Comparison of ENCODE assay signal across 18 cellular contexts in the genomic region with DNA sequence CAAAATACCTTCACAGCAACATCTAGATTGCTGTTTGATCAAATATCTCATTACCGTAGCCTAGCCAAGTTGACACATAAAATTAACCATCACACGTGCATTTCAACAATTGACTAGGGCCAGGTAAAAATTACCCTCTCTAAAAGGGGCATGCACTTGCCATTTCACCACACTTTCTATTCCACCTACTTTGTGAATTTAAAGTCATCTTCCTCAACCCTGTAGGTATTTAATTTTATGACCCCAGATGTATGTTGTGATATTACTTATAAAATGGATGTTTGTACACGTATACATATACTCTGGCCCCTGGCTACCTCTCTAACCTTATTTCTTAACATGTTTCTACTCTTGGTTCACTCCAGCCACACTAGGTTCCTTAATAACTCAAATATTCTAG.
A peak's percentile ranks its signal among the peaks of the same experiment; 100 is the strongest.
DNase-seq lines count a peak whose midpoint lies in the region; ATAC-seq and TF ChIP-seq lines count a peak whose summit lies in the region.
"Had no signal": no experiment of that assay in that cellular context is flagged by ENCODE, and none has a peak within 500 bp of the region (broad histone marks: within the 10 kb centered on the region; RNA-seq: fewer than 3 reads in every experiment).

No MANE protein-coding gene starts in this region.

- H3K27ac ChIP-seq in VCaP (peak overlapping the region; percentile 94), urinary bladder (ENCODE audit: low read depth) (peak overlapping the region; percentile 38)
- H3K27ac ChIP-seq: BLaER1 had no signal

- TF ChIP-seq CTCF in Caco-2 (IDR thresholded peaks at IDR 0.05; ENCODE audit: insufficient read depth in 1 of 2, low read depth in 1 of 2, low read length in 1 of 2, severe bottlenecking in 1 of 2, unreplicated experiment in 1 of 2) (no peak), VCaP (conservative IDR thresholded peaks at IDR 0.05) (no peak), HFFc6 (IDR thresholded peaks at IDR 0.05) (no peak)

- DNase-seq in Caco-2 (no peak), HFFc6 (no peak)
- DNase-seq in activated CD4-positive, alpha-beta T cell treated with anti-CD3 and anti-CD28 coated beads for 4 hours: no peak
- DNase-seq: Calu3; CD4-positive, alpha-beta T cell; CD8-positive, alpha-beta memory T cell; DMS53; DMS79 treated with DMSO at 0.1 percent for 48 hours; GF-D8; H9 had no signal

- CTCF ChIA-PET in Caco-2 (lab: Charles Lee): no interaction called here

- no peaks in the 10 kb centered on the region for H3K9me3 ChIP-seq in Caco-2
- H3K9me3 ChIP-seq: BLaER1 had no signal

- H3K4me3 Mint-ChIP-seq in Caco-2 (ENCODE audit: unreplicated experiment): no peak overlapping the region
- no peak overlapping the region for H3K4me3 Mint-ChIP-seq in HFFc6
- H3K4me3 Mint-ChIP-seq: B cell; CD14-positive monocyte; CD4-positive, alpha-beta T cell; CD8-positive, alpha-beta memory T cell; GM23338; H9 had no signal

- H3K36me3 ChIP-seq in Caco-2 (ENCODE audit: control insufficient read depth, insufficient read depth, low read length) (no peaks in the 10 kb centered on the region), urinary bladder (ENCODE audit: insufficient read depth) (peaks cover 2% of the 10 kb centered on the region)
- H3K36me3 ChIP-seq: BLaER1 had no signal

- H3K9me3 Mint-ChIP-seq in Caco-2 (ENCODE audit: unreplicated experiment): peaks cover 12% of the 10 kb centered on the region
- no peaks in the 10 kb centered on the region for H3K9me3 Mint-ChIP-seq in HFFc6

- WGBS in urinary bladder: 91% methylated on average over 3 of the region's 3 CpGs

- no peaks in the 10 kb centered on the region for H3K27me3 Mint-ChIP-seq in Caco-2 (ENCODE audit: insufficient read depth, unreplicated experiment)
- no peaks in the 10 kb centered on the region for H3K27me3 Mint-ChIP-seq in HFFc6 (ENCODE audit: insufficient read depth)
- H3K27me3 Mint-ChIP-seq: B cell; CD4-positive, alpha-beta T cell had no signal

- no peaks in the 10 kb centered on the region for H3K4me1 Mint-ChIP-seq in Caco-2 (ENCODE audit: low read depth, unreplicated experiment)
- no peaks in the 10 kb centered on the region for H3K4me1 Mint-ChIP-seq in HFFc6 (ENCODE audit: low read depth)
- H3K4me1 Mint-ChIP-seq: B cell; CD14-positive monocyte; CD8-positive, alpha-beta memory T cell had no signal

- H3K36me3 Mint-ChIP-seq in Caco-2 (ENCODE audit: insufficient read depth, unreplicated experiment) (no peaks in the 10 kb centered on the region), HFFc6 (ENCODE audit: low read depth) (no peaks in the 10 kb centered on the region)
- H3K36me3 Mint-ChIP-seq: CD14-positive monocyte; CD8-positive, alpha-beta memory T cell had no signal

- POLR2A ChIA-PET in Caco-2 (lab: Charles Lee): no interaction called here

- H3K4me1 ChIP-seq in Caco-2 (peaks cover 14% of the 10 kb centered on the region; the same call in 1 of the 2 replicates), urinary bladder (ENCODE audit: insufficient read depth) (no peaks in the 10 kb centered on the region)
- H3K4me1 ChIP-seq: BLaER1 had no signal

- no TSS peak for BruUV-seq in Caco-2 (replicated peaks; lab: Mats Ljungman, UMichigan)

- intact Hi-C loops in Caco-2 (cut with micrococcal nuclease; ENCODE audit: unreplicated experiment): no loop called here

- H3K27me3 ChIP-seq in Caco-2 (replicated peaks; ENCODE audit: control insufficient read depth, insufficient read depth, low read length): no peaks in the 10 kb centered on the region
- H3K27me3 ChIP-seq: BLaER1 had no signal

- ATAC-seq in HG02678 (IDR thresholded peaks at IDR 0.05; ENCODE audit: unreplicated experiment): no peak
- ATAC-seq: GM23338, HCT116 had no signal

- H3K27ac Mint-ChIP-seq in Caco-2 (ENCODE audit: unreplicated experiment): peak overlapping the region; percentile 3
- H3K27ac Mint-ChIP-seq in HFFc6: no peak overlapping the region
- H3K27ac Mint-ChIP-seq: B cell; CD14-positive monocyte; CD4-positive, alpha-beta T cell; GM23338; H9 had no signal

- H3K4me3 ChIP-seq in Caco-2 (ENCODE audit: low read depth, low read length) (no peak overlapping the region), urinary bladder (ENCODE audit: low read depth, low read length) (no peak overlapping the region)
- H3K4me3 ChIP-seq: BLaER1, GM23338 had no signal
